ENCODE assay signal across 12 cellular contexts in the genomic region with DNA sequence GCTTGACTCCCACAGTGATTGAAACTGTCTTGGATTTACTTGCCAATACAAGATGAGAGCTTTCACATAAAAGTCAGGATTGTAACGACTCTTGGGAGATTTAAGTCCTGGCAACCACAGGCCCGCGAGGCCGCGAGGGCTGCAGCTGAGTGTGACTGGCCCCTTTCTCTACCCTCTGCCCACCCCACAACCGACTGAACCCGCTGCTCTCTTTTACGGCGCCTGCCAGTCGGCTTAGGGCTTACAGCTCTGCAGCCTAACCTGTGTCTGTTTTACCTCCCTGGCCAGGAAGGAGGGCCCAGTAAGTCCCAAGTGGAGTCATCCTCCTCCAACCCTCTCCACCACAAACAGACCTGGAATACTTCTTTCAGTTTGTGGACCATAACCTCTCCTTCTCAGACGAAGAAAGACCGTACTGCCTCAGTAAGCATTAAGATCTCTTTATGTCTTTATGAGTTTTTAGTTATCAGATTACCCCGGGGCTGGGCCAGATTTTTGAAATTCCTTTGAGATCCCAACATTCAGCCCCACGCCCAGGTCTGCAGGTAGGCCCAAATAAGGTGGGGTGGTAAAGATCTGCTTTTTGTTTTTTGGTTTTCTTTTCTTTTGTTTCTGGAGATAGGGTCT. TPM values are rescaled to one million over a fixed set of nuclear protein-coding genes. Genes with fewer than 3 reads are reported as not detected.
A peak's percentile ranks its signal among the peaks of the same experiment; 100 is the strongest.
DNase-seq lines count a peak whose midpoint lies in the region; ATAC-seq and TF ChIP-seq lines count a peak whose summit lies in the region.
"Had no signal": no experiment of that assay in that cellular context is flagged by ENCODE, and none has a peak within 500 bp of the region (broad histone marks: within the 10 kb centered on the region; RNA-seq: fewer than 3 reads in every experiment).

No MANE protein-coding gene starts in this region.

- H2AK5ac ChIP-seq in trophoblast cell (ENCODE audit: low read length) = no peak overlapping the region

- no peak overlapping the region for H3K27ac Mint-ChIP-seq in Calu3 (ENCODE audit: unreplicated experiment)
- H3K27ac Mint-ChIP-seq: stimulated activated naive CD8-positive, alpha-beta T cell treated with anti-CD3 and anti-CD28 coated beads, Interleukin-15, Interleukin-2, amounts not matched to agents 100 ng/mL and 50 ng/mL, for 24 hours; T-helper 1 cell treated with Interleukin-12 subunit alpha and Interleukin-12 subunit beta and Interleukin-4 antibody, amounts not matched to agents 30 μg/mL and 1 μg/mL, for 36 hours had no signal

- H3K23ac ChIP-seq in trophoblast cell (ENCODE audit: low read length) = no peak overlapping the region

- no peak for TF ChIP-seq CTCF in Calu3 (IDR thresholded peaks at IDR 0.05; ENCODE audit: unreplicated experiment)
- no peak for TF ChIP-seq CTCF in epithelial cell of proximal tubule (conservative IDR thresholded peaks at IDR 0.05; ENCODE audit: low read depth, low read length)

- H3K14ac ChIP-seq in trophoblast cell (ENCODE audit: low read length) = peak overlapping the region; percentile 16

- CTCF ChIA-PET in Calu3 (lab: Charles Lee) = interaction anchor here (0.6 kb wide), 1 partner anchor 450 kb away, joined by 3 read pairs; no protein-coding TSS in a partner anchor

- peaks cover 46% of the 10 kb centered on the region for H3K27me3 Mint-ChIP-seq in Calu3 (ENCODE audit: unreplicated experiment)
- H3K27me3 Mint-ChIP-seq: CD8-positive, alpha-beta memory T cell; stimulated activated naive CD8-positive, alpha-beta T cell treated with anti-CD3 and anti-CD28 coated beads, Interleukin-15, Interleukin-2, amounts not matched to agents 100 ng/mL and 50 ng/mL, for 24 hours had no signal

- H2BK5ac ChIP-seq in trophoblast cell (ENCODE audit: low read depth, low read length, poor library complexity) = peak overlapping the region; percentile 19

- no peak for DNase-seq in Calu3
- DNase-seq in NT2/D1 (ENCODE audit: low read depth, low spot score) = no peak
- no peak for DNase-seq in epithelial cell of proximal tubule (ENCODE audit: low read depth)
- DNase-seq in trophoblast cell = peak in 1 of 2 donors; percentile 49
- no peak for DNase-seq in GOT3 (lab: John Stamatoyannopoulos, UW)
- DNase-seq in left ventricle myocardium superior = no peak
- DNase-seq: CD8-positive, alpha-beta memory T cell; stimulated activated CD4-positive, alpha-beta T cell treated with anti-CD3 and anti-CD28 coated beads, Interleukin-4, amount 100 ng/mL, for 1 hour had no signal

- no peak overlapping the region for H2BK120ac ChIP-seq in trophoblast cell (ENCODE audit: insufficient read depth, low read length, poor library complexity)

- H3K4ac ChIP-seq in trophoblast cell (ENCODE audit: low read depth, low read length) = no peak overlapping the region

- peak overlapping the region; percentile 31 for H4K8ac ChIP-seq in trophoblast cell (ENCODE audit: low read depth, low read length)

- H3K4me3 ChIP-seq in NT2/D1 (ENCODE audit: insufficient read length, low read depth) (no peak overlapping the region), epithelial cell of proximal tubule (ENCODE audit: low read depth, low read length) (peak overlapping the region; percentile 44), trophoblast cell (ENCODE audit: low read depth, low read length) (no peak overlapping the region)
- H3K4me3 ChIP-seq: adrenal gland had no signal

- no peaks in the 10 kb centered on the region for H3K36me3 Mint-ChIP-seq in Calu3 (ENCODE audit: insufficient read depth, unreplicated experiment)

- H3K4me1 Mint-ChIP-seq in Calu3 (ENCODE audit: low read depth, unreplicated experiment) = peaks cover 16% of the 10 kb centered on the region

- H3K36me3 ChIP-seq in NT2/D1 (ENCODE audit: insufficient read depth, insufficient read length, low read length) = peaks cover 23% of the 10 kb centered on the region
- peaks cover 12 to 14% of the 10 kb centered on the region in 2 experiments for H3K36me3 ChIP-seq in trophoblast cell (ENCODE audit: control insufficient read depth in 1 of 2, insufficient read depth in 2 of 2, low read length in 2 of 2)

- peak overlapping the region; percentile 12 for H2AFZ ChIP-seq in trophoblast cell (ENCODE audit: insufficient read depth, low read length, poor library complexity)

- no TSS peak for BruUV-seq in Calu3 (replicated peaks; lab: Mats Ljungman, UMichigan)

- peak overlapping the region; percentile 47 for H3K9ac ChIP-seq in NT2/D1 (ENCODE audit: insufficient read length, low read depth)
- no peak overlapping the region for H3K9ac ChIP-seq in trophoblast cell (ENCODE audit: low read length)

- peak overlapping the region; percentile 60 for H4K91ac ChIP-seq in trophoblast cell (ENCODE audit: low read depth, low read length)

- H3K79me2 ChIP-seq in trophoblast cell (ENCODE audit: control insufficient read depth, insufficient read depth, low read length, poor library complexity) = no peaks in the 10 kb centered on the region

- H3K79me1 ChIP-seq in trophoblast cell (ENCODE audit: low read length) = peaks cover 10% of the 10 kb centered on the region

- H3K4me3 Mint-ChIP-seq in Calu3 (ENCODE audit: low read depth, unreplicated experiment) = peak overlapping the region; percentile 54
- H3K4me3 Mint-ChIP-seq: CD8-positive, alpha-beta memory T cell; stimulated activated naive CD8-positive, alpha-beta T cell treated with anti-CD3 and anti-CD28 coated beads, Interleukin-15, Interleukin-2, amounts not matched to agents 100 ng/mL and 50 ng/mL, for 24 hours; T-helper 1 cell treated with Interleukin-12 subunit alpha and Interleukin-12 subunit beta and Interleukin-4 antibody, amounts not matched to agents 30 μg/mL and 1 μg/mL, for 36 hours had no signal

- no peaks in the 10 kb centered on the region for H3K9me3 Mint-ChIP-seq in Calu3 (ENCODE audit: low read depth, unreplicated experiment)
- H3K9me3 Mint-ChIP-seq: CD8-positive, alpha-beta memory T cell; stimulated activated naive CD8-positive, alpha-beta T cell treated with anti-CD3 and anti-CD28 coated beads, Interleukin-15, Interleukin-2, amounts not matched to agents 100 ng/mL and 50 ng/mL, for 24 hours; T-helper 1 cell treated with Interleukin-12 subunit alpha and Interleukin-12 subunit beta and Interleukin-4 antibody, amounts not matched to agents 30 μg/mL and 1 μg/mL, for 36 hours had no signal

- no peak overlapping the region for H3K18ac ChIP-seq in trophoblast cell (ENCODE audit: low read length)

- no peak overlapping the region for H2BK12ac ChIP-seq in trophoblast cell (ENCODE audit: low read length)

- ATAC-seq in HG02642 (IDR thresholded peaks at IDR 0.05; ENCODE audit: poor library complexity, unreplicated experiment) = no peak
- ATAC-seq in left ventricle myocardium superior = no peak

- peak overlapping the region; percentile 18 for H3K4me2 ChIP-seq in trophoblast cell (ENCODE audit: low read length)

- peak overlapping the region; percentile 76 for H3K27ac ChIP-seq in trophoblast cell (ENCODE audit: low read depth, low read length)

- WGBS in trophoblast cell (ENCODE audit: extremely low coverage, insufficient coverage, insufficient read length) = no CpG with 5 or more reads among the region's 14 CpGs

- H3K4me1 ChIP-seq in NT2/D1 (ENCODE audit: insufficient read depth, insufficient read length) (peaks cover 4% of the 10 kb centered on the region), trophoblast cell (ENCODE audit: control insufficient read depth in 1 of 2, insufficient read depth in 2 of 2, low read length in 2 of 2) (peaks cover 6 to 9% of the 10 kb centered on the region in 2 experiments)

- intact Hi-C loops in Calu3 (cut with micrococcal nuclease; ENCODE audit: unreplicated experiment) (loop anchor here (1.0 to 10.0 kb wide), 3 partner anchors 45 to 696 kb away; no protein-coding TSS in a partner anchor), left ventricle myocardium superior (cut with micrococcal nuclease) (no loop called here)

- H4K12ac ChIP-seq in trophoblast cell (ENCODE audit: low read depth, low read length) = no peak overlapping the region

- H3K27me3 ChIP-seq in NT2/D1 (ENCODE audit: insufficient read depth, insufficient read length) (no peaks in the 10 kb centered on the region), trophoblast cell (ENCODE audit: insufficient read depth, low read length) (no peaks in the 10 kb centered on the region)
- H3K27me3 ChIP-seq: adrenal gland had no signal

- H3K9me3 ChIP-seq in NT2/D1 (ENCODE audit: insufficient read depth, low read length) (no peaks in the 10 kb centered on the region), trophoblast cell (ENCODE audit: insufficient read depth, low read depth, low read length) (no peaks in the 10 kb centered on the region)
- H3K9me3 ChIP-seq: adrenal gland had no signal

RNA-seq across cellular contexts. Expression of a gene that starts 12.6 kb away (rescaled TPM):
- total RNA-seq in Calu3 (2022) (15.9 and 17.3 TPM in 2 replicates), epithelial cell of proximal tubule (7.4 and 12.1 TPM in 2 replicates), left ventricle myocardium superior (14.4 TPM)
- 22.8 and 24.9 TPM in 2 replicates for polyA plus RNA-seq in trophoblast cell (2013)

RNA-seq across cellular contexts. Expression of a gene that starts 34.9 kb away (rescaled TPM):
- total RNA-seq in Calu3 (2022) = 0.07 and 0.17 TPM in 2 replicates
- total RNA-seq in epithelial cell of proximal tubule = 6.4 and 14.8 TPM in 2 replicates
- polyA plus RNA-seq in trophoblast cell (2013) = 133 TPM in 2 replicates
- total RNA-seq in left ventricle myocardium superior = 281 TPM

Comparison
In these comparisons a context has a peak if more than half of its experiments do, and no peak if none do; other contexts are left out.
1. RNA of a gene that starts 34.9 kb away (total RNA-seq): 281 TPM in left ventricle myocardium superior (single experiment); 6.4 to 14.8 TPM in epithelial cell of proximal tubule and 0.07 to 0.17 TPM in Calu3; every median in the first group is over 10 times any median in the second.